ENCODE assay signal across 10 cellular contexts in genomic region chr2:7033136-7033960, GRCh38.
"Had no signal": no experiment of that assay in that cellular context is flagged by ENCODE, and none has a peak within 500 bp of the region (broad histone marks: within the 10 kb centered on the region; RNA-seq: fewer than 3 reads in every experiment).

No MANE protein-coding gene starts in this region.

- H3K4me3 ChIP-seq: prostate gland, upper lobe of right lung had no signal

- H3K27me3 ChIP-seq: upper lobe of right lung had no signal

- H3K4me3 Mint-ChIP-seq: activated CD4-positive, alpha-beta memory T cell treated with anti-CD3 and anti-CD28 coated beads for 36 hours; activated T-cell treated with anti-CD3 and anti-CD28 coated beads, Interleukin-2, amount 50 U/mL, for 4 hours had no signal

- H3K9me3 ChIP-seq: prostate gland, upper lobe of right lung had no signal

- H3K4me1 ChIP-seq: prostate gland had no signal

- H3K27ac Mint-ChIP-seq: activated CD4-positive, alpha-beta memory T cell treated with anti-CD3 and anti-CD28 coated beads for 36 hours had no signal

- H3K9me3 Mint-ChIP-seq: activated CD4-positive, alpha-beta memory T cell treated with anti-CD3 and anti-CD28 coated beads for 36 hours; activated T-cell treated with anti-CD3 and anti-CD28 coated beads, Interleukin-2, amount 50 U/mL, for 4 hours had no signal

- H3K27ac ChIP-seq: prostate gland, upper lobe of right lung had no signal

- H3K27me3 Mint-ChIP-seq: activated CD4-positive, alpha-beta memory T cell treated with anti-CD3 and anti-CD28 coated beads for 36 hours had no signal

- ATAC-seq: activated T-cell treated with anti-CD3 and anti-CD28 coated beads, Interleukin-2, amount 50 U/mL, for 4 hours; stimulated activated naive CD8-positive, alpha-beta T cell treated with anti-CD3 and anti-CD28 coated beads, Interleukin-15, Interleukin-2, amounts not matched to agents 100 U/mL and 50 U/mL, for 24 hours; upper lobe of right lung had no signal

- H3K36me3 ChIP-seq: prostate gland, upper lobe of right lung had no signal

- DNase-seq: activated CD4-positive, alpha-beta memory T cell treated with anti-CD3 and anti-CD28 coated beads for 36 hours; activated CD4-positive, CD25-positive, alpha-beta regulatory T cell treated with anti-CD3 and anti-CD28 coated beads, Interleukin-2, amount 50 U/mL, for 72 hours; activated T-cell treated with anti-CD3 and anti-CD28 coated beads, Interleukin-2, amount 50 U/mL, for 4 hours; central memory CD4-positive, alpha-beta T cell; hippocampal formation; nucleus accumbens; stimulated activated CD4-positive, alpha-beta T cell treated with anti-CD3 and anti-CD28 coated beads, Interleukin-12 subunit alpha, Interleukin-12 subunit beta, amount 100 ng/mL, for 4 hours; stimulated activated naive CD8-positive, alpha-beta T cell treated with anti-CD3 and anti-CD28 coated beads, Interleukin-15, Interleukin-2, amounts not matched to agents 100 U/mL and 50 U/mL, for 24 hours; upper lobe of right lung had no signal
